In the genomic region with DNA sequence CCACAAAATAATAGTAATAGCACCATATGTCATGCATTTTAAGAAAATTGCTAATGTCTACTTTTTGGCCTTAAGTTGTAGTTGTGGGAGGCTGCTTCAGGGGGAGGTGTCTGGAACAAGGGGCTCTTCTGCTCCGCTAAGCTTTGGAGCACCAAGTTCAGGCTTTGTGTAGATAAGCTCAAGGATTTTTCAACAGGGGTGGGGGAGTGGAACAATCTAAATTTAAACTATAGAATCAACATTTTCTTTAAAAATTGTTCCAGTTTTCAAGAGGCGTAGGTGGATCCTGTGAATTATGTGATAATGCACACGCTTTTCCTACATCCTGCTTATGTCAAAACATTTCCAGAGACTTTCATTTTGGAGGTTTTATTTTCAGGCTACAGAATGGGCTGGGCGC, we compare ENCODE assay signal across 21 cellular contexts. TPM values are rescaled to one million over a fixed set of nuclear protein-coding genes. Genes with fewer than 3 reads are reported as not detected.
DNase-seq lines count a peak whose midpoint lies in the region; ATAC-seq and TF ChIP-seq lines count a peak whose summit lies in the region.
"Had no signal": no experiment of that assay in that cellular context is flagged by ENCODE, and none has a peak within 500 bp of the region (broad histone marks: within the 10 kb centered on the region; RNA-seq: fewer than 3 reads in every experiment).

No MANE protein-coding gene starts in this region.

- H3K27me3 Mint-ChIP-seq in central memory CD8-positive, alpha-beta T cell = no peaks in the 10 kb centered on the region
- H3K27me3 Mint-ChIP-seq in activated CD4-positive, alpha-beta memory T cell treated with anti-CD3 and anti-CD28 coated beads for 36 hours = no peaks in the 10 kb centered on the region
- H3K27me3 Mint-ChIP-seq: activated naive CD8-positive, alpha-beta T cell treated with anti-CD3 and anti-CD28 coated beads, Interleukin-2, amount 10 ng/mL, durations not matched to agents 7 days and 5 days; naive thymus-derived CD8-positive, alpha-beta T cell had no signal

- peaks cover 49% of the 10 kb centered on the region for H4K20me1 ChIP-seq in Loucy (ENCODE audit: insufficient read depth, low read length, poor library complexity, severe bottlenecking)

- TF ChIP-seq CTCF in heart left ventricle (IDR thresholded peaks at IDR 0.05) = no peak
- no peak for TF ChIP-seq CTCF in Loucy (conservative IDR thresholded peaks at IDR 0.05; ENCODE audit: low read length)
- TF ChIP-seq CTCF in thyroid gland (IDR thresholded peaks at IDR 0.05) = no peak

- H3K9ac ChIP-seq in Loucy (ENCODE audit: low read depth, low read length, poor library complexity, severe bottlenecking) = no peak overlapping the region

- POLR2A ChIA-PET in activated CD4-positive, alpha-beta memory T cell treated with anti-CD3 and anti-CD28 coated beads for 36 hours (lab: Charles Lee) = interaction anchor here (0.5 kb wide), 1 partner anchor 62 kb away, joined by 4 read pairs; no protein-coding TSS in a partner anchor

- TF ChIP-seq POLR2A in heart left ventricle (IDR thresholded peaks at IDR 0.05) = no peak
- TF ChIP-seq POLR2A in thyroid gland (IDR thresholded peaks at IDR 0.05) = no peak

- H3K4me3 ChIP-seq in heart left ventricle (no peak overlapping the region), Loucy (ENCODE audit: low read length, poor library complexity, severe bottlenecking) (no peak overlapping the region), thyroid gland (replicated peaks in 1 of 3) (no peak overlapping the region)
- H3K4me3 ChIP-seq: pancreas had no signal

- no peaks in the 10 kb centered on the region for H3K9me3 Mint-ChIP-seq in central memory CD8-positive, alpha-beta T cell
- H3K9me3 Mint-ChIP-seq in activated CD4-positive, alpha-beta memory T cell treated with anti-CD3 and anti-CD28 coated beads for 36 hours = no peaks in the 10 kb centered on the region
- H3K9me3 Mint-ChIP-seq: activated naive CD8-positive, alpha-beta T cell treated with anti-CD3 and anti-CD28 coated beads, Interleukin-2, amount 10 ng/mL, durations not matched to agents 7 days and 5 days; CD8-positive, alpha-beta T cell; HFFc6; naive thymus-derived CD8-positive, alpha-beta T cell had no signal

- intact Hi-C loops in heart left ventricle (cut with DNase I) = loop anchor here in 4 of 10 donors (5.0 kb wide), 2 partner anchors 34 to 166 kb away; no protein-coding TSS in a partner anchor
- intact Hi-C loops in Right ventricle myocardium inferior (cut with DNase I) = no loop called here
- intact Hi-C loops in thyroid gland (cut with DNase I) = no loop called here
- intact Hi-C loops in activated CD4-positive, alpha-beta memory T cell treated with anti-CD3 and anti-CD28 coated beads for 36 hours (cut with micrococcal nuclease) = no loop called here

- CTCF ChIA-PET in activated CD4-positive, alpha-beta memory T cell treated with anti-CD3 and anti-CD28 coated beads for 36 hours (lab: Charles Lee) = interaction anchor here (1.1 to 3.5 kb wide), 5 partner anchors 9 to 244 kb away, joined by 3 to 11 read pairs (median 3); no protein-coding TSS in a partner anchor

- H3K79me2 ChIP-seq in Loucy (ENCODE audit: insufficient read depth, low read length) = peaks cover 61% of the 10 kb centered on the region

- H3K9me3 ChIP-seq in heart left ventricle = no peaks in the 10 kb centered on the region
- no peaks in the 10 kb centered on the region for H3K9me3 ChIP-seq in Loucy (ENCODE audit: insufficient read depth, low read depth, low read length)
- H3K9me3 ChIP-seq in thyroid gland = no peaks in the 10 kb centered on the region
- H3K9me3 ChIP-seq: pancreas, uterus had no signal

- H3K36me3 ChIP-seq in heart left ventricle (peaks cover 2 to 43% (median 40%) of the 10 kb centered on the region in 9 donors), Loucy (ENCODE audit: insufficient read depth, low read length) (peaks cover 38% of the 10 kb centered on the region), thyroid gland (peaks cover 22 to 23% of the 10 kb centered on the region in 2 donors)
- H3K36me3 ChIP-seq: uterus had no signal

- H3K36me3 Mint-ChIP-seq in central memory CD8-positive, alpha-beta T cell (ENCODE audit: insufficient read depth) = peaks cover 37% of the 10 kb centered on the region
- peaks cover 35% of the 10 kb centered on the region for H3K36me3 Mint-ChIP-seq in activated CD4-positive, alpha-beta memory T cell treated with anti-CD3 and anti-CD28 coated beads for 36 hours

- H3K9me2 ChIP-seq in Loucy (replicated peaks; ENCODE audit: low read depth, low read length) = no peaks in the 10 kb centered on the region

- H3K27ac Mint-ChIP-seq in central memory CD8-positive, alpha-beta T cell (ENCODE audit: low read depth) = peak overlapping the region; percentile 16
- H3K27ac Mint-ChIP-seq in activated CD4-positive, alpha-beta memory T cell treated with anti-CD3 and anti-CD28 coated beads for 36 hours = no peak overlapping the region
- H3K27ac Mint-ChIP-seq: activated naive CD8-positive, alpha-beta T cell treated with anti-CD3 and anti-CD28 coated beads, Interleukin-2, amount 10 ng/mL, durations not matched to agents 7 days and 5 days; CD8-positive, alpha-beta T cell had no signal

- H3K4me2 ChIP-seq in Loucy (ENCODE audit: low read depth, low read length, poor library complexity, severe bottlenecking) = peak overlapping the region; percentile 8

- ATAC-seq in heart left ventricle (no peak), Right ventricle myocardium inferior (no peak), GM21390 (IDR thresholded peaks at IDR 0.05; ENCODE audit: unreplicated experiment) (no peak), GM21723 (IDR thresholded peaks at IDR 0.05; ENCODE audit: unreplicated experiment) (no peak)
- no peak for ATAC-seq in central memory CD8-positive, alpha-beta T cell (replicated peaks; ENCODE audit: extremely low read depth, poor library complexity, severe bottlenecking)
- ATAC-seq: CD8-positive, alpha-beta T cell; naive thymus-derived CD8-positive, alpha-beta T cell; pancreas had no signal

- H2AFZ ChIP-seq in Loucy (ENCODE audit: low read length) = no peak overlapping the region

- DNase-seq in heart left ventricle = no peak
- DNase-seq in Right ventricle myocardium inferior (ENCODE audit: missing footprints) = no peak
- DNase-seq in central memory CD8-positive, alpha-beta T cell (ENCODE audit: low spot score in 2 of 2) = no peak
- DNase-seq in thyroid gland = peak; percentile 52 to 61
- no peak for DNase-seq in activated CD4-positive, alpha-beta memory T cell treated with anti-CD3 and anti-CD28 coated beads for 36 hours
- DNase-seq: activated CD4-positive, alpha-beta T cell treated with anti-CD3 and anti-CD28 coated beads, Interleukin-2, amount 50 U/mL, for 1 hour; activated naive CD8-positive, alpha-beta T cell treated with anti-CD3 and anti-CD28 coated beads, Interleukin-2, amount 10 ng/mL, durations not matched to agents 7 days and 5 days; activated T-cell treated with anti-CD3 and anti-CD28 coated beads for 4 hours; brain microvascular endothelial cell; CD8-positive, alpha-beta T cell; HFFc6; MV-4-11; naive thymus-derived CD8-positive, alpha-beta T cell; NCI-H2029 treated with DMSO at 0.1 percent for 48 hours; NCI-H524 treated with DMSO at 0.1 percent for 48 hours; pancreas; stimulated activated CD4-positive, alpha-beta T cell treated with anti-CD3 and anti-CD28 coated beads, Interleukin-2, amount 100 ng/mL, for 24 hours; uterus had no signal

- H3K27me3 ChIP-seq in heart left ventricle (no peaks in the 10 kb centered on the region), Loucy (ENCODE audit: insufficient read depth, low read length, poor library complexity, severe bottlenecking) (no peaks in the 10 kb centered on the region), thyroid gland (no peaks in the 10 kb centered on the region)
- H3K27me3 ChIP-seq: brain microvascular endothelial cell, pancreas, uterus had no signal

- no peaks in the 10 kb centered on the region for H3F3A ChIP-seq in Loucy (ENCODE audit: low read depth)

- H3K4me3 Mint-ChIP-seq in central memory CD8-positive, alpha-beta T cell = no peak overlapping the region
- no peak overlapping the region for H3K4me3 Mint-ChIP-seq in activated CD4-positive, alpha-beta memory T cell treated with anti-CD3 and anti-CD28 coated beads for 36 hours
- H3K4me3 Mint-ChIP-seq: activated naive CD8-positive, alpha-beta T cell treated with anti-CD3 and anti-CD28 coated beads, Interleukin-2, amount 10 ng/mL, durations not matched to agents 7 days and 5 days; CD8-positive, alpha-beta T cell; HFFc6 had no signal

- H3K4me1 ChIP-seq in heart left ventricle (peaks cover 18 to 80% (median 64%) of the 10 kb centered on the region in 12 donors), Loucy (ENCODE audit: insufficient read depth, low read length, poor library complexity, severe bottlenecking) (peaks cover 38% of the 10 kb centered on the region), thyroid gland (peaks cover 91% of the 10 kb centered on the region in 2 donors)
- H3K4me1 ChIP-seq: uterus had no signal

- 36 to 50% (median 46%) methylated on average over 4 of the region's 4 CpGs for WGBS in heart left ventricle, 4 donors
- 28 to 44% methylated on average over 4 of the region's 4 CpGs for WGBS in thyroid gland, 2 donors

- H3K27ac ChIP-seq in heart left ventricle (peak overlapping the region in 10 of 12 donors; percentile 26 to 98 (median 95)), thyroid gland (peak overlapping the region; percentile 71 to 97 (median 75))
- H3K27ac ChIP-seq: brain microvascular endothelial cell had no signal

- H3K4me1 Mint-ChIP-seq in central memory CD8-positive, alpha-beta T cell = peaks cover 53% of the 10 kb centered on the region
- peaks cover 74% of the 10 kb centered on the region for H3K4me1 Mint-ChIP-seq in activated CD4-positive, alpha-beta memory T cell treated with anti-CD3 and anti-CD28 coated beads for 36 hours (ENCODE audit: low read depth)

RNA-seq across cellular contexts. Expression of gene ATP1A1, which starts 9.8 kb away (rescaled TPM):
- total RNA-seq in heart left ventricle (100 to 1,000 TPM; 175 to 436 (median 241) TPM), Right ventricle myocardium inferior (298 TPM), thyroid gland (1,000 to 10,000 TPM in 3 of 4 donors, 100 to 1,000 TPM in 1; 770 to 1,450 (median 1,316) TPM)
- polyA plus RNA-seq in heart left ventricle = 100 to 1,000 TPM; 115 to 896 TPM
- total RNA-seq in activated CD4-positive, alpha-beta memory T cell treated with anti-CD3 and anti-CD28 coated beads for 36 hours = 100 to 1,000 TPM; 253 to 258 TPM

Comparison
In these comparisons a context has a peak if more than half of its experiments do, and no peak if none do; other contexts are left out.
1. DNase-seq: peak in thyroid gland (2 of 2); none in heart left ventricle (0 of 5), Right ventricle myocardium inferior (single experiment), central memory CD8-positive, alpha-beta T cell (0 of 2) and activated CD4-positive, alpha-beta memory T cell treated with anti-CD3 and anti-CD28 coated beads for 36 hours (single experiment).